1 cellular context compared by ENCODE assay signal in the genomic region with DNA sequence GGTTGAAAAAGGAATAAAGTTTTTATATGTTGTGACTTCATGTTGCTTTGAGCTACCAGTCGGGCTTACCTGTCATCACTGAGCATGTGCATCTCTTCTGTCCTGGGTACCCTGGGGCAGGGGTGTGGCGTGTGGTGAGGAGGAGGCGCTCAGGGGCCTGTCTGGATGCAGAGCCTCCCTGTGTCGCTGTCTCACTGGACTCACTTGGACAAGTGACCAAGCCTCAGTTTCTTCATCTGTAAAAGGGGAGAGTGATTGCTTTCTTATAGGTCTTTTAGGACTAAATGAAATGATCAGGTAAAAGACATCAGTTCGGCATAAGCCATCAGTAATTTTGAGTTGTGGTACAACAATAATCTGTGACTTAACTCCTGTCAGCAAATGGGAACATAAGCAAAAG.
TF ChIP-seq lines count a peak whose summit lies in the region.

No MANE protein-coding gene starts in this region.

TF ChIP-seq in K562, 482 proteins besides CTCF, POLR2A, EP300 and RAD21:
- TF ChIP-seq RBM25 (IDR thresholded peaks at IDR 0.05; ENCODE audit: low read depth, low read length, severe bottlenecking): peak; percentile 13
- no peak for TF ChIP-seq STAG1 (CRISPR knock-in tag; IDR thresholded peaks at IDR 0.05; ENCODE audit: borderline replicate concordance)
